14 cellular contexts compared by ENCODE assay signal in the genomic region with DNA sequence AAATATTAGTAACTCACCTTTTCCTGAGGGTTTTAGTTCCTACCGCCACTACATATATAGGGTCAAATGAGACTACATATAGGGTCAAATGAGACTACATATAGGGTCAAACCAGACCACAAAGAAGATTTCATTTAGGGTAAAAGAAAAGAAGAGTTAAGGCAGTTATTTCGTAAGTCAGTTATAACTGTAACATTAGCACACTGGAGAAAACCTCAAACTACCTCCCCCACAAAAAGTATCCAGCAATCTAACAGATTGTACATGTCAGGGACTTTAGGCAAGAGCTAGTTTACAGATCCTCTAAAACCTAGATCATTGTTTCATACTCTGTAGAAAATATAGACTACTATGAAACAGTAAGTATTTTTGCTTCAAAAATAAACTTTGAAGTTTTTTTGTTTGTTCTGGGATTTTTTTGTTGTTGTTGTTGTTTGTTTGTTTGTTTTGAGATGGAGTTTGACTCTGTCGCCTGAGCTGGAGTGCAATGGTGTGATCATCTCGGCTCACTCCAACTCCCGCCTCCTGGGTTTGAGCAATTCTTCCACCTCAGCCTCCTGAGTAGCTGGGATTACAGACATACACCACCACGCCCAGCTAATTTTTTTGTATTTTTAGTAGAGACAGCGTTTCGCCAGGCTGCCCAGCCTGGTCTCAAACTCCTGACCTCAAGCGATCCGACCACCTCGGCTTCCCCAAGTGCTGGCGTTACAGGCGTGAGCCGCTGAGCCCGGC.
DNase-seq lines count a peak whose midpoint lies in the region; ATAC-seq and TF ChIP-seq lines count a peak whose summit lies in the region.
"Had no signal": no experiment of that assay in that cellular context is flagged by ENCODE, and none has a peak within 500 bp of the region (broad histone marks: within the 10 kb centered on the region; RNA-seq: fewer than 3 reads in every experiment).

No MANE protein-coding gene starts in this region.

- ATAC-seq in GM23338: no peak
- peak; percentile 9 to 15 for ATAC-seq in naive B cell (ENCODE audit: low read depth in 2 of 2)
- ATAC-seq in heart left ventricle: no peak
- ATAC-seq: heart right ventricle had no signal

- no peaks in the 10 kb centered on the region for H3K79me2 ChIP-seq in GM23338 (replicated peaks; ENCODE audit: insufficient read depth)

- H4K20me1 ChIP-seq in GM23338 (replicated peaks; ENCODE audit: insufficient read depth): peaks cover 2% of the 10 kb centered on the region

- H3K27ac ChIP-seq in GM23338 (ENCODE audit: low read depth) (peak overlapping the region; percentile 24; the same call in 1 of the 2 replicates), heart left ventricle (no peak overlapping the region)
- H3K27ac ChIP-seq: tibial artery had no signal

- H3K27me3 Mint-ChIP-seq in GM23338 (ENCODE audit: insufficient read depth, low read depth, poor library complexity): no peaks in the 10 kb centered on the region
- no peaks in the 10 kb centered on the region for H3K27me3 Mint-ChIP-seq in naive B cell
- H3K27me3 Mint-ChIP-seq in activated T-helper 2 cell treated with anti-CD3 and anti-CD28 coated beads, Interferon-gamma antibody, Interleukin-2, Interleukin-4, amounts not matched to agents 10 μg/mL and 5 μg/mL and 100 μg/mL, durations not matched to agents 14 hours and 24 hours and 36 hours (ENCODE audit: low read depth): no peaks in the 10 kb centered on the region
- no peaks in the 10 kb centered on the region for H3K27me3 Mint-ChIP-seq in activated naive CD4-positive, alpha-beta T cell treated with anti-CD3 and anti-CD28 coated beads, Interleukin-2, amount 10 ng/mL, durations not matched to agents 7 days and 5 days

- H3K4me3 ChIP-seq in GM08714 (ENCODE audit: low read length) (peak overlapping the region; percentile 40; the same call in 1 of the 2 replicates), GM23338 (no peak overlapping the region), heart left ventricle (no peak overlapping the region)
- H3K4me3 ChIP-seq: heart right ventricle, tibial artery had no signal

- H3K4me1 Mint-ChIP-seq in GM23338 (peaks cover 33% of the 10 kb centered on the region), naive B cell (peaks cover 60 to 92% (median 84%) of the 10 kb centered on the region in 3 donors)
- H3K4me1 Mint-ChIP-seq in activated T-helper 2 cell treated with anti-CD3 and anti-CD28 coated beads, Interferon-gamma antibody, Interleukin-2, Interleukin-4, amounts not matched to agents 10 μg/mL and 5 μg/mL and 100 μg/mL, durations not matched to agents 14 hours and 24 hours and 36 hours (ENCODE audit: low read depth): peaks cover 11% of the 10 kb centered on the region
- peaks cover 10% of the 10 kb centered on the region for H3K4me1 Mint-ChIP-seq in activated naive CD4-positive, alpha-beta T cell treated with anti-CD3 and anti-CD28 coated beads, Interleukin-2, amount 10 ng/mL, durations not matched to agents 7 days and 5 days

- intact Hi-C loops in activated T-helper 2 cell treated with anti-CD3 and anti-CD28 coated beads, Interferon-gamma antibody, Interleukin-2, Interleukin-4, amounts not matched to agents 10 μg/mL and 5 μg/mL and 100 μg/mL, durations not matched to agents 14 hours and 24 hours and 36 hours (cut with micrococcal nuclease): no loop called here
- intact Hi-C loops in head of caudate nucleus (cut with DNase I): no loop called here
- intact Hi-C loops in heart left ventricle (cut with DNase I): loop anchor here in 1 of 10 donors (10.0 kb wide), 1 partner anchor 59 kb away; no protein-coding TSS in a partner anchor

- CTCF ChIA-PET in activated naive CD4-positive, alpha-beta T cell treated with anti-CD3 and anti-CD28 coated beads, Interleukin-2, amount 10 ng/mL, durations not matched to agents 7 days and 5 days (lab: Charles Lee): interaction anchor here (2.0 kb wide), 1 partner anchor 23 kb away, joined by 6 read pairs; no protein-coding TSS in a partner anchor

- H3K27me3 ChIP-seq in GM23338 (ENCODE audit: insufficient read depth): no peaks in the 10 kb centered on the region
- H3K27me3 ChIP-seq in heart left ventricle: no peaks in the 10 kb centered on the region
- H3K27me3 ChIP-seq: heart right ventricle, tibial artery had no signal

- H3K9me3 Mint-ChIP-seq in GM23338 (no peaks in the 10 kb centered on the region), naive B cell (no peaks in the 10 kb centered on the region)
- H3K9me3 Mint-ChIP-seq in activated T-helper 2 cell treated with anti-CD3 and anti-CD28 coated beads, Interferon-gamma antibody, Interleukin-2, Interleukin-4, amounts not matched to agents 10 μg/mL and 5 μg/mL and 100 μg/mL, durations not matched to agents 14 hours and 24 hours and 36 hours: no peaks in the 10 kb centered on the region
- H3K9me3 Mint-ChIP-seq in activated naive CD4-positive, alpha-beta T cell treated with anti-CD3 and anti-CD28 coated beads, Interleukin-2, amount 10 ng/mL, durations not matched to agents 7 days and 5 days: no peaks in the 10 kb centered on the region

- DNase-seq in GM23338 (ENCODE audit: low spot score) (no peak), SKM-1 treated with dmso at 0.1 percent for 144 hours (lab: John Stamatoyannopoulos, UW; ENCODE audit: unreplicated experiment) (peak; percentile 66), naive B cell (no peak), head of caudate nucleus (no peak), heart left ventricle (no peak)
- DNase-seq in activated T-helper 2 cell treated with anti-CD3 and anti-CD28 coated beads, Interferon-gamma antibody, Interleukin-2, Interleukin-4, amounts not matched to agents 10 μg/mL and 5 μg/mL and 100 μg/mL, durations not matched to agents 14 hours and 24 hours and 36 hours (ENCODE audit: low spot score): no peak
- no peak for DNase-seq in activated naive CD4-positive, alpha-beta T cell treated with anti-CD3 and anti-CD28 coated beads, Interleukin-2, amount 10 ng/mL, durations not matched to agents 7 days and 5 days
- DNase-seq: activated CD4-positive, alpha-beta T cell treated with anti-CD3 and anti-CD28 coated beads for 48 hours; activated effector memory CD4-positive, alpha-beta T cell treated with anti-CD3 and anti-CD28 coated beads, Interleukin-2, amount 50 U/mL, for 16 hours; dermis blood vessel endothelial cell; heart right ventricle; NCI-H2081; tibial artery had no signal

- H3K36me3 ChIP-seq in GM23338 (ENCODE audit: insufficient read depth) (peaks cover 10% of the 10 kb centered on the region; the same call in 1 of the 2 replicates), heart left ventricle (peaks cover 0 to 92% (median 78%) of the 10 kb centered on the region in 9 donors)

- peaks cover 63% of the 10 kb centered on the region for H3K36me3 Mint-ChIP-seq in GM23338 (ENCODE audit: low read depth)
- no peaks in the 10 kb centered on the region for H3K36me3 Mint-ChIP-seq in naive B cell
- H3K36me3 Mint-ChIP-seq in activated T-helper 2 cell treated with anti-CD3 and anti-CD28 coated beads, Interferon-gamma antibody, Interleukin-2, Interleukin-4, amounts not matched to agents 10 μg/mL and 5 μg/mL and 100 μg/mL, durations not matched to agents 14 hours and 24 hours and 36 hours (ENCODE audit: low read depth): peaks cover 46% of the 10 kb centered on the region
- peaks cover 35% of the 10 kb centered on the region for H3K36me3 Mint-ChIP-seq in activated naive CD4-positive, alpha-beta T cell treated with anti-CD3 and anti-CD28 coated beads, Interleukin-2, amount 10 ng/mL, durations not matched to agents 7 days and 5 days

- H3K9me3 ChIP-seq in heart left ventricle: no peaks in the 10 kb centered on the region
- H3K9me3 ChIP-seq: heart right ventricle, tibial artery had no signal

- no peak overlapping the region for H2AFZ ChIP-seq in GM23338

- H3K4me1 ChIP-seq in GM23338 (ENCODE audit: insufficient read depth): peaks cover 34% of the 10 kb centered on the region
- peaks cover 0 to 26% (median 0%) of the 10 kb centered on the region in 12 donors for H3K4me1 ChIP-seq in heart left ventricle
- H3K4me1 ChIP-seq: tibial artery had no signal

- WGBS in heart left ventricle, 4 donors: 84 to 89% (median 86%) methylated on average over 15 of the region's 15 CpGs

- TF ChIP-seq CTCF in GM23338 (conservative IDR thresholded peaks at IDR 0.05; ENCODE audit: low read depth in 2 of 2) (no peak), heart left ventricle (IDR thresholded peaks at IDR 0.05) (no peak)

- H3K4me3 Mint-ChIP-seq in GM23338 (no peak overlapping the region), naive B cell (peak overlapping the region; percentile 83 to 98 (median 96))
- H3K4me3 Mint-ChIP-seq in activated T-helper 2 cell treated with anti-CD3 and anti-CD28 coated beads, Interferon-gamma antibody, Interleukin-2, Interleukin-4, amounts not matched to agents 10 μg/mL and 5 μg/mL and 100 μg/mL, durations not matched to agents 14 hours and 24 hours and 36 hours (ENCODE audit: low read depth): no peak overlapping the region
- H3K4me3 Mint-ChIP-seq in activated naive CD4-positive, alpha-beta T cell treated with anti-CD3 and anti-CD28 coated beads, Interleukin-2, amount 10 ng/mL, durations not matched to agents 7 days and 5 days: no peak overlapping the region

- peak overlapping the region; percentile 1 for H3K27ac Mint-ChIP-seq in GM23338
- peak overlapping the region; percentile 92 to 99 (median 98) for H3K27ac Mint-ChIP-seq in naive B cell
- no peak overlapping the region for H3K27ac Mint-ChIP-seq in activated T-helper 2 cell treated with anti-CD3 and anti-CD28 coated beads, Interferon-gamma antibody, Interleukin-2, Interleukin-4, amounts not matched to agents 10 μg/mL and 5 μg/mL and 100 μg/mL, durations not matched to agents 14 hours and 24 hours and 36 hours
- H3K27ac Mint-ChIP-seq in activated naive CD4-positive, alpha-beta T cell treated with anti-CD3 and anti-CD28 coated beads, Interleukin-2, amount 10 ng/mL, durations not matched to agents 7 days and 5 days: no peak overlapping the region

- no peak for TF ChIP-seq POLR2A in heart left ventricle (IDR thresholded peaks at IDR 0.05)

- no peaks in the 10 kb centered on the region for H3K9me2 ChIP-seq in GM23338 (ENCODE audit: insufficient read depth)

- H3K4me2 ChIP-seq in GM23338: no peak overlapping the region

- H3F3A ChIP-seq in GM23338 (replicated peaks; ENCODE audit: low read depth): no peaks in the 10 kb centered on the region

TF ChIP-seq in GM23338, 12 proteins besides CTCF, POLR2A, EP300 and RAD21 (continues in another document):
- TF ChIP-seq JUNB (IDR thresholded peaks at IDR 0.05; ENCODE audit: unreplicated experiment) (no peak), NANOG (IDR thresholded peaks at IDR 0.05; ENCODE audit: borderline replicate concordance) (no peak), ZNF114 (CRISPR knock-in tag; IDR thresholded peaks at IDR 0.05) (no peak), CREB1 (CRISPR knock-in tag; IDR thresholded peaks at IDR 0.05; ENCODE audit: low read depth) (no peak), POLR2AphosphoS5 (IDR thresholded peaks at IDR 0.05; ENCODE audit: low read depth) (no peak), EZH2 (IDR thresholded peaks at IDR 0.05; ENCODE audit: low read depth, unreplicated experiment) (no peak)

Comparison
In these comparisons a context has a peak if more than half of its experiments do, and no peak if none do; other contexts are left out.
1. ATAC-seq: peak in naive B cell (2 of 2); none in GM23338 (single experiment) and heart left ventricle (0 of 4).
2. H3K27ac Mint-ChIP-seq: peak in GM23338 (single experiment) and naive B cell (6 of 6); none in activated T-helper 2 cell treated with anti-CD3 and anti-CD28 coated beads, Interferon-gamma antibody, Interleukin-2, Interleukin-4, amounts not matched to agents 10 μg/mL and 5 μg/mL and 100 μg/mL, durations not matched to agents 14 hours and 24 hours and 36 hours (single experiment) and activated naive CD4-positive, alpha-beta T cell treated with anti-CD3 and anti-CD28 coated beads, Interleukin-2, amount 10 ng/mL, durations not matched to agents 7 days and 5 days (single experiment).
3. H3K4me3 Mint-ChIP-seq: peak in naive B cell (8 of 8); none in GM23338 (single experiment), activated T-helper 2 cell treated with anti-CD3 and anti-CD28 coated beads, Interferon-gamma antibody, Interleukin-2, Interleukin-4, amounts not matched to agents 10 μg/mL and 5 μg/mL and 100 μg/mL, durations not matched to agents 14 hours and 24 hours and 36 hours (single experiment) and activated naive CD4-positive, alpha-beta T cell treated with anti-CD3 and anti-CD28 coated beads, Interleukin-2, amount 10 ng/mL, durations not matched to agents 7 days and 5 days (single experiment).